In genomic region chr17:28348979-28349378, GRCh38 we compare ENCODE assay signal across 22 cellular contexts. TPM values are rescaled to one million over a fixed set of nuclear protein-coding genes. Genes with fewer than 3 reads are reported as not detected.
"Had no signal": no experiment of that assay in that cellular context is flagged by ENCODE, and none has a peak within 500 bp of the region (broad histone marks: within the 10 kb centered on the region; RNA-seq: fewer than 3 reads in every experiment).

No MANE protein-coding gene starts in this region.

- H3K9me3 Mint-ChIP-seq: dendritic cell treated with granulocyte-macrophage colony-stimulating factor and Interleukin-4, amounts not matched to agents 40 ng/mL and 50 ng/mL, for 4 days; effector memory CD8-positive, alpha-beta T cell; memory B cell; naive B cell; nephron had no signal

- H3K4me1 Mint-ChIP-seq: memory B cell, nephron had no signal

- ATAC-seq: effector memory CD8-positive, alpha-beta T cell; heart right ventricle; lower lobe of right lung; psoas muscle; sciatic nerve had no signal

- H2AFZ ChIP-seq: parathyroid adenoma had no signal

- H3K9ac ChIP-seq: parathyroid adenoma had no signal

- H3K4me3 ChIP-seq: heart right ventricle, left ventricle myocardium inferior, lower lobe of right lung, psoas muscle had no signal

- H3K79me2 ChIP-seq: parathyroid adenoma had no signal

- H3K4me3 Mint-ChIP-seq: dendritic cell treated with granulocyte-macrophage colony-stimulating factor and Interleukin-4, amounts not matched to agents 40 ng/mL and 50 ng/mL, for 4 days; effector memory CD8-positive, alpha-beta T cell; memory B cell; naive B cell; nephron had no signal

- H3K4me1 ChIP-seq: psoas muscle had no signal

- H3K27ac ChIP-seq: left ventricle myocardium inferior, lower lobe of right lung, parathyroid adenoma, psoas muscle had no signal

- H3K27me3 Mint-ChIP-seq: dendritic cell treated with granulocyte-macrophage colony-stimulating factor and Interleukin-4, amounts not matched to agents 40 ng/mL and 50 ng/mL, for 4 days; effector memory CD8-positive, alpha-beta T cell; memory B cell; naive B cell had no signal

- H3K27ac Mint-ChIP-seq: dendritic cell treated with granulocyte-macrophage colony-stimulating factor and Interleukin-4, amounts not matched to agents 40 ng/mL and 50 ng/mL, for 4 days; effector memory CD8-positive, alpha-beta T cell; memory B cell; nephron had no signal

- H3K9me3 ChIP-seq: heart right ventricle, left ventricle myocardium inferior, lower lobe of right lung, psoas muscle had no signal

- H3K27me3 ChIP-seq: heart right ventricle had no signal

- DNase-seq: effector memory CD8-positive, alpha-beta T cell; heart right ventricle; left ventricle myocardium inferior; lower lobe of right lung; naive B cell; psoas muscle; retina; stimulated activated CD4-positive, alpha-beta T cell treated with anti-CD3 and anti-CD28 coated beads, Interleukin-12 subunit alpha, Interleukin-12 subunit beta, amount 100 ng/mL, for 4 hours; stimulated activated naive CD4-positive, alpha-beta T cell; trophoblast cell had no signal

RNA-seq across cellular contexts. Expression of gene SEBOX, which starts 16.0 kb away (rescaled TPM):
- total RNA-seq: frontal cortex, glomerular endothelial cell, heart right ventricle, left ventricle myocardium inferior, lower lobe of right lung, omental fat pad, psoas muscle, sciatic nerve, skeletal muscle tissue had no signal
- polyA plus RNA-seq: esophagus, heart right ventricle, keratinocyte, psoas muscle, thymus had no signal

RNA-seq across cellular contexts. Expression of gene VTN, which starts 21.1 kb away (rescaled TPM):
- total RNA-seq: glomerular endothelial cell had no signal
- polyA plus RNA-seq: keratinocyte had no signal
